23 cellular contexts compared by ENCODE assay signal in genomic region chr13:70390968-70391367, GRCh38.
DNase-seq lines count a peak whose midpoint lies in the region; FAIRE-seq and TF ChIP-seq lines count a peak whose summit lies in the region.
"Had no signal": no experiment of that assay in that cellular context is flagged by ENCODE, and none has a peak within 500 bp of the region (broad histone marks: within the 10 kb centered on the region; RNA-seq: fewer than 3 reads in every experiment).

No MANE protein-coding gene starts in this region.

- DNase-seq in NCI-H1092 treated with DMSO at 0.1 percent for 48 hours (lab: John Stamatoyannopoulos, UW) (peak; percentile 50), NCI-H1092 (lab: John Stamatoyannopoulos, UW) (no peak), D721Med (ENCODE audit: insufficient read length, low spot score) (no peak), NCI-H526 (lab: John Stamatoyannopoulos, UW) (peak; percentile 8 to 9), MV-4-11 (lab: John Stamatoyannopoulos, UW) (no peak), colonic mucosa (no peak)
- no peak for DNase-seq in activated CD8-positive, alpha-beta memory T cell treated with anti-CD3 and anti-CD28 coated beads, Interleukin-2, amount 50 U/mL, for 48 hours
- DNase-seq: CD4-positive, CD25-positive, alpha-beta regulatory T cell; DND-41; IMR-90; KG1; MM.1S; NCI-H187 treated with DMSO at 0.1 percent for 48 hours; NCI-H226; SK-N-SH; SW 1271; T-helper 9 cell had no signal

- H3K27ac ChIP-seq in VCaP (peak overlapping the region; percentile 73), colonic mucosa (no peak overlapping the region)
- H3K27ac ChIP-seq: BLaER1 had no signal

- H3K9me3 ChIP-seq in colonic mucosa = no peaks in the 10 kb centered on the region
- H3K9me3 ChIP-seq: BLaER1, SK-N-SH had no signal

- H3K9ac ChIP-seq in colonic mucosa (ENCODE audit: low read depth in 2 of 2, low read length in 2 of 2) = no peak overlapping the region
- H3K9ac ChIP-seq: BLaER1, SK-N-SH had no signal

- no peaks in the 10 kb centered on the region for H3K36me3 ChIP-seq in colonic mucosa
- H3K36me3 ChIP-seq: BLaER1 had no signal

- intact Hi-C loops in colonic mucosa (cut with DNase I) = no loop called here

- H3K4me3 ChIP-seq in colonic mucosa = no peak overlapping the region
- H3K4me3 ChIP-seq: BLaER1 had no signal

- H3K27me3 ChIP-seq in colonic mucosa = no peaks in the 10 kb centered on the region
- H3K27me3 ChIP-seq: BLaER1 had no signal

- no peak for TF ChIP-seq CTCF in D721Med (IDR thresholded peaks at IDR 0.05; ENCODE audit: insufficient read depth, missing control alignments)
- no peak for TF ChIP-seq CTCF in VCaP (conservative IDR thresholded peaks at IDR 0.05)
- no peak for TF ChIP-seq CTCF in colonic mucosa (IDR thresholded peaks at IDR 0.05)

- H3K4me1 ChIP-seq in colonic mucosa = no peaks in the 10 kb centered on the region
- H3K4me1 ChIP-seq: BLaER1 had no signal

- FAIRE-seq in D721Med (lab: Jason Lieb, UNC) = peak; percentile 35
- FAIRE-seq: A204.1, GM12892, GM19239, H54 had no signal

Comparison
In these comparisons a context has a peak if more than half of its experiments do, and no peak if none do; other contexts are left out.
1. DNase-seq: peak in NCI-H1092 treated with DMSO at 0.1 percent for 48 hours (single experiment) and NCI-H526 (2 of 2); none in NCI-H1092 (single experiment), D721Med (single experiment), activated CD8-positive, alpha-beta memory T cell treated with anti-CD3 and anti-CD28 coated beads, Interleukin-2, amount 50 U/mL, for 48 hours (single experiment), MV-4-11 (single experiment) and colonic mucosa (single experiment).